ENCODE assay signal across 39 cellular contexts in the genomic region with DNA sequence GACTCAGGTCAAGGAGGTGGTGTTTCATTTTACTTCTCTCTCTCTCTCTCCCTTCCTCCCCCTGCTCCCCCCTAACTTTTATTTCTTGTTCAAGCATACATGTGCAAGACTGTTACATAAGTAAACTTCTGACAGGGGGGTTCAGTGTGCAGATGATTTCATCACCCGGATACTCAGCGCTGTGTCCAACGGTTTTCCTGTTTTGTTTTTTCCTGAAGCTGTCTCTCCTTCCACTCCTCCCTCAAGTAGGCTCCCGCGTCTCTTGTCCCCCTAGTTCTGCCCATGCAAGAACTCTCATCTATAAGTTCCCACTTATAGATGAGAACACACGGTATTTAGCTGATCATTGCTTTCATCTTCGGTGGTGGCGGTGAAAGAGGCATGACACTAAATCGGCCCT.
"Had no signal": no experiment of that assay in that cellular context is flagged by ENCODE, and none has a peak within 500 bp of the region (broad histone marks: within the 10 kb centered on the region; RNA-seq: fewer than 3 reads in every experiment).

No MANE protein-coding gene starts in this region.

- ATAC-seq: activated naive CD4-positive, alpha-beta T cell treated with anti-CD3 and anti-CD28 coated beads, Interleukin-2, amount 50 U/mL, for 72 hours; activated naive CD8-positive, alpha-beta T cell treated with anti-CD3 and anti-CD28 coated beads, Interleukin-2, amount 50 U/mL, for 24 hours; activated T-cell treated with anti-CD3 and anti-CD28 coated beads, Interleukin-2, amount 50 U/mL, for 4 hours; activated T-cell treated with anti-CD3 and anti-CD28 coated beads, Interleukin-2, amount 50 U/mL, for 72 hours; activated T-helper 17 cell treated with anti-CD3 and anti-CD28 coated beads, Interleukin-2, amount 50 U/mL, for 72 hours; body of pancreas had no signal

- H3K4me3 ChIP-seq: adrenal gland, ascending aorta, body of pancreas, breast epithelium, cardiac muscle cell had no signal

- DNase-seq: activated effector memory CD4-positive, alpha-beta T cell treated with anti-CD3 and anti-CD28 coated beads, Interleukin-2, amount 50 U/mL, for 16 hours; activated effector memory CD4-positive, alpha-beta T cell treated with Interleukin-2 at 50 U/mL for 16 hours; activated gamma-delta T cell; activated gamma-delta T cell treated with Interleukin-2 at 50 U/mL for 16 hours; activated naive CD4-positive, alpha-beta T cell; activated naive CD4-positive, alpha-beta T cell treated with anti-CD3 and anti-CD28 coated beads for 36 hours; activated naive CD4-positive, alpha-beta T cell treated with anti-CD3 and anti-CD28 coated beads, Interleukin-2, amount 10 ng/mL, durations not matched to agents 7 days and 5 days; activated naive CD4-positive, alpha-beta T cell treated with anti-CD3 and anti-CD28 coated beads, Interleukin-2, amount 50 U/mL, for 16 hours; activated naive CD4-positive, alpha-beta T cell treated with Interleukin-2 at 50 U/mL for 16 hours; activated naive CD8-positive, alpha-beta T cell treated with anti-CD3 and anti-CD28 coated beads for 36 hours; activated naive CD8-positive, alpha-beta T cell treated with anti-CD3 and anti-CD28 coated beads, Interleukin-2, amount 10 ng/mL, durations not matched to agents 7 days and 5 days; activated naive CD8-positive, alpha-beta T cell treated with anti-CD3 and anti-CD28 coated beads, Interleukin-2, amount 50 U/mL, for 24 hours; activated T-cell treated with anti-CD3 and anti-CD28 coated beads, Interleukin-2, amount 50 U/mL, for 1 hour; activated T-cell treated with anti-CD3 and anti-CD28 coated beads, Interleukin-2, amount 50 U/mL, for 24 hours; activated T-cell treated with anti-CD3 and anti-CD28 coated beads, Interleukin-2, amount 50 U/mL, for 4 hours; activated T-cell treated with anti-CD3 and anti-CD28 coated beads, Interleukin-2, amount 50 U/mL, for 48 hours; activated T-cell treated with anti-CD3 and anti-CD28 coated beads, Interleukin-2, amount 50 U/mL, for 72 hours; adrenal gland; amniotic stem cell; amygdala; aorta; body of pancreas; brain microvascular endothelial cell; caudate nucleus; central memory CD4-positive, alpha-beta T cell; cerebellar nuclear complex had no signal

- H3K4me1 ChIP-seq: adrenal gland, ascending aorta, body of pancreas, breast epithelium had no signal

- H3K9me3 ChIP-seq: adrenal gland, ascending aorta, body of pancreas had no signal

- H3K27ac ChIP-seq: adrenal gland, ascending aorta, body of pancreas, brain microvascular endothelial cell, breast epithelium, cardiac muscle cell had no signal

- H3K4me1 Mint-ChIP-seq: activated naive CD4-positive, alpha-beta T cell treated with anti-CD3 and anti-CD28 coated beads, Interleukin-2, amount 10 ng/mL, durations not matched to agents 7 days and 5 days; activated naive CD4-positive, alpha-beta T cell treated with anti-CD3 and anti-CD28 coated beads, Interleukin-2, amount 50 U/mL, for 24 hours; activated naive CD8-positive, alpha-beta T cell treated with anti-CD3 and anti-CD28 coated beads for 36 hours; activated naive CD8-positive, alpha-beta T cell treated with anti-CD3 and anti-CD28 coated beads, Interleukin-2, amount 10 ng/mL, durations not matched to agents 7 days and 5 days; activated naive CD8-positive, alpha-beta T cell treated with anti-CD3 and anti-CD28 coated beads, Interleukin-2, amount 50 U/mL, for 24 hours; activated T-helper 17 cell treated with anti-CD3 and anti-CD28 coated beads, Interleukin-2, amount 50 U/mL, for 72 hours; brain; central memory CD8-positive, alpha-beta T cell had no signal

- H3K27me3 ChIP-seq: adrenal gland, ascending aorta, body of pancreas, brain microvascular endothelial cell, breast epithelium, cardiac muscle cell had no signal

- H3K27ac Mint-ChIP-seq: activated naive CD4-positive, alpha-beta T cell treated with anti-CD3 and anti-CD28 coated beads for 36 hours; activated naive CD4-positive, alpha-beta T cell treated with anti-CD3 and anti-CD28 coated beads, Interleukin-2, amount 10 ng/mL, durations not matched to agents 7 days and 5 days; activated naive CD4-positive, alpha-beta T cell treated with anti-CD3 and anti-CD28 coated beads, Interleukin-2, amount 50 U/mL, for 24 hours; activated naive CD4-positive, alpha-beta T cell treated with anti-CD3 and anti-CD28 coated beads, Interleukin-2, amount 50 U/mL, for 72 hours; activated naive CD8-positive, alpha-beta T cell; activated naive CD8-positive, alpha-beta T cell treated with anti-CD3 and anti-CD28 coated beads for 36 hours; activated naive CD8-positive, alpha-beta T cell treated with anti-CD3 and anti-CD28 coated beads, Interleukin-2, amount 10 ng/mL, durations not matched to agents 7 days and 5 days; activated naive CD8-positive, alpha-beta T cell treated with anti-CD3 and anti-CD28 coated beads, Interleukin-2, amount 50 U/mL, for 24 hours; activated T-cell treated with anti-CD3 and anti-CD28 coated beads, Interleukin-2, amount 50 U/mL, for 24 hours; activated T-cell treated with anti-CD3 and anti-CD28 coated beads, Interleukin-2, amount 50 U/mL, for 72 hours; activated T-helper 1 cell treated with anti-CD3 and anti-CD28 coated beads, Interleukin-12 subunit alpha, Interleukin-12 subunit beta, Interleukin-2, Interleukin-4 antibody, amounts not matched to agents 30 ng/mL and 10 ng/mL and 1 ng/mL, durations not matched to agents 14 hours and 24 hours and 36 hours; activated T-helper 17 cell treated with anti-CD3 and anti-CD28 coated beads, Interleukin-2, amount 50 U/mL, for 72 hours; activated T-helper 2 cell treated with anti-CD3 and anti-CD28 coated beads, Interferon-gamma antibody, Interleukin-2, Interleukin-4, amounts not matched to agents 10 μg/mL and 5 μg/mL and 100 μg/mL, durations not matched to agents 14 hours and 24 hours and 36 hours; brain had no signal

- H3K4me3 Mint-ChIP-seq: activated naive CD4-positive, alpha-beta T cell treated with anti-CD3 and anti-CD28 coated beads for 36 hours; activated naive CD4-positive, alpha-beta T cell treated with anti-CD3 and anti-CD28 coated beads, Interleukin-2, amount 10 ng/mL, durations not matched to agents 7 days and 5 days; activated naive CD4-positive, alpha-beta T cell treated with anti-CD3 and anti-CD28 coated beads, Interleukin-2, amount 50 U/mL, for 24 hours; activated naive CD8-positive, alpha-beta T cell; activated naive CD8-positive, alpha-beta T cell treated with anti-CD3 and anti-CD28 coated beads for 36 hours; activated naive CD8-positive, alpha-beta T cell treated with anti-CD3 and anti-CD28 coated beads, Interleukin-2, amount 10 ng/mL, durations not matched to agents 7 days and 5 days; activated naive CD8-positive, alpha-beta T cell treated with anti-CD3 and anti-CD28 coated beads, Interleukin-2, amount 50 U/mL, for 24 hours; activated T-cell treated with anti-CD3 and anti-CD28 coated beads, Interleukin-2, amount 50 U/mL, for 24 hours; activated T-cell treated with anti-CD3 and anti-CD28 coated beads, Interleukin-2, amount 50 U/mL, for 4 hours; activated T-cell treated with anti-CD3 and anti-CD28 coated beads, Interleukin-2, amount 50 U/mL, for 72 hours; activated T-helper 1 cell treated with anti-CD3 and anti-CD28 coated beads, Interleukin-12 subunit alpha, Interleukin-12 subunit beta, Interleukin-2, Interleukin-4 antibody, amounts not matched to agents 30 ng/mL and 10 ng/mL and 1 ng/mL, durations not matched to agents 14 hours and 24 hours and 36 hours; activated T-helper 17 cell treated with anti-CD3 and anti-CD28 coated beads, Interleukin-2, amount 50 U/mL, for 72 hours; brain; central memory CD8-positive, alpha-beta T cell had no signal

- FAIRE-seq: astrocyte, bronchial epithelial cell had no signal

- H3K36me3 ChIP-seq: adrenal gland, ascending aorta, brain microvascular endothelial cell, breast epithelium, cardiac muscle cell had no signal

- H3K36me3 Mint-ChIP-seq: activated naive CD4-positive, alpha-beta T cell treated with anti-CD3 and anti-CD28 coated beads, Interleukin-2, amount 10 ng/mL, durations not matched to agents 7 days and 5 days; activated naive CD4-positive, alpha-beta T cell treated with anti-CD3 and anti-CD28 coated beads, Interleukin-2, amount 50 U/mL, for 24 hours; activated naive CD8-positive, alpha-beta T cell; activated naive CD8-positive, alpha-beta T cell treated with anti-CD3 and anti-CD28 coated beads for 36 hours; brain had no signal

- H3K27me3 Mint-ChIP-seq: activated naive CD4-positive, alpha-beta T cell treated with anti-CD3 and anti-CD28 coated beads, Interleukin-2, amount 10 ng/mL, durations not matched to agents 7 days and 5 days; activated naive CD4-positive, alpha-beta T cell treated with anti-CD3 and anti-CD28 coated beads, Interleukin-2, amount 50 U/mL, for 24 hours; activated naive CD8-positive, alpha-beta T cell treated with anti-CD3 and anti-CD28 coated beads for 36 hours; activated naive CD8-positive, alpha-beta T cell treated with anti-CD3 and anti-CD28 coated beads, Interleukin-2, amount 10 ng/mL, durations not matched to agents 7 days and 5 days; activated naive CD8-positive, alpha-beta T cell treated with anti-CD3 and anti-CD28 coated beads, Interleukin-2, amount 50 U/mL, for 24 hours; activated T-cell treated with anti-CD3 and anti-CD28 coated beads, Interleukin-2, amount 50 U/mL, for 24 hours; activated T-helper 17 cell treated with anti-CD3 and anti-CD28 coated beads, Interleukin-2, amount 50 U/mL, for 72 hours; brain; central memory CD8-positive, alpha-beta T cell had no signal
